In the genomic region with DNA sequence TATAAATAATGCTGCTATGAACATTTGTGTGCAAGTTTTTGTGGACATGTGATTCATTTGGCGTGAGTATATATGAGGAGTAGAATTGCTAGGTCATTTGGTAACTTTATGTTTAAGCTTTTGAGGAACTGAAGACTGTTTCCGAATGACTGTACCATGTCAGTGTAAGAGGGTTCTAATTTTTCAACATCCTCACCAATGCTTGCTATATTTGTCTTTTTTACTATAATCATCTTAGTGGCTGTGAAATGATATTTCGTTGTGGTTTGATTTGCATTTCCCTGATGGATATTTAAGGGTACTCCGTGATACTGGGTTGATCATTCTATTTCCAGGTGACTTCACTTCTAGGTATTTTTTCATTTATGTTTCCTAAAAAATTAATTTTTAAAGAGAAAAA, we compare ENCODE assay signal across 10 cellular contexts.
DNase-seq lines count a peak whose midpoint lies in the region; ATAC-seq and TF ChIP-seq lines count a peak whose summit lies in the region.
"Had no signal": no experiment of that assay in that cellular context is flagged by ENCODE, and none has a peak within 500 bp of the region (broad histone marks: within the 10 kb centered on the region; RNA-seq: fewer than 3 reads in every experiment).

No MANE protein-coding gene starts in this region.

- H3K9me3 ChIP-seq in left ventricle myocardium inferior (replicated peaks): peaks cover 9% of the 10 kb centered on the region
- H3K9me3 ChIP-seq in tibial artery: peaks cover 0 to 8% (median 0%) of the 10 kb centered on the region in 3 donors
- H3K9me3 ChIP-seq: mucosa of descending colon had no signal

- H3K36me3 ChIP-seq in left ventricle myocardium inferior: no peaks in the 10 kb centered on the region
- H3K36me3 ChIP-seq in tibial artery: no peaks in the 10 kb centered on the region

- intact Hi-C loops in left ventricle myocardium inferior (cut with micrococcal nuclease) (no loop called here), tibial artery (cut with DNase I; ENCODE audit: low total_unique reads) (no loop called here)

- H3K4me1 ChIP-seq in left ventricle myocardium inferior (peaks cover 13% of the 10 kb centered on the region), tibial artery (peaks cover 0 to 6% (median 0%) of the 10 kb centered on the region in 4 donors)

- ATAC-seq in GM19324 (IDR thresholded peaks at IDR 0.05; ENCODE audit: low FRiP score, unreplicated experiment): peak; percentile 83
- peak; percentile 83 for ATAC-seq in HG02763 (IDR thresholded peaks at IDR 0.05; ENCODE audit: unreplicated experiment)
- ATAC-seq in HG03521 (IDR thresholded peaks at IDR 0.05; ENCODE audit: unreplicated experiment): peak; percentile 77

- no peak for TF ChIP-seq CTCF in left ventricle myocardium inferior (IDR thresholded peaks at IDR 0.05; ENCODE audit: borderline replicate concordance)
- TF ChIP-seq CTCF in tibial artery (IDR thresholded peaks at IDR 0.05): no peak

- H3K27ac ChIP-seq in left ventricle myocardium inferior (replicated peaks): no peak overlapping the region
- H3K27ac ChIP-seq in tibial artery: no peak overlapping the region
- H3K27ac ChIP-seq: hepatocyte had no signal

- H3K4me3 ChIP-seq in left ventricle myocardium inferior: no peak overlapping the region
- H3K4me3 ChIP-seq in tibial artery: no peak overlapping the region
- H3K4me3 ChIP-seq: hepatocyte, mucosa of descending colon had no signal

- DNase-seq in CD1c-positive myeloid dendritic cell (ENCODE audit: extremely low spot score): peak; percentile 93
- DNase-seq in left ventricle myocardium inferior: no peak
- DNase-seq in NCI-H2227 treated with DMSO at 0.1 percent for 48 hours (lab: John Stamatoyannopoulos, UW): no peak
- no peak for DNase-seq in tibial artery
- DNase-seq in T-helper 9 cell: no peak

- H3K27me3 ChIP-seq in left ventricle myocardium inferior (ENCODE audit: low read depth) (no peaks in the 10 kb centered on the region), tibial artery (no peaks in the 10 kb centered on the region)
- H3K27me3 ChIP-seq: hepatocyte had no signal
